In genomic region chr12:113422030-113422900, GRCh38 we compare ENCODE assay signal across 1 cellular context.
A peak's percentile ranks its signal among the peaks of the same experiment; 100 is the strongest.
TF ChIP-seq lines count a peak whose summit lies in the region.

Gene SDSL (plus strand): TSS chr12:113422380. CDS start chr12:113427983, 5,603 bp downstream.

TF ChIP-seq in HepG2, 621 proteins besides CTCF, POLR2A, EP300 and RAD21 (continued from another document):
- no peak for TF ChIP-seq NPAS2 (CRISPR knock-in tag; IDR thresholded peaks at IDR 0.05; ENCODE audit: borderline replicate concordance)
- no peak for TF ChIP-seq ZNF670 (CRISPR knock-in tag; IDR thresholded peaks at IDR 0.05; ENCODE audit: borderline replicate concordance)
- no peak for TF ChIP-seq IKZF1 (IDR thresholded peaks at IDR 0.05)
- no peak for TF ChIP-seq KLF15 (CRISPR knock-in tag; IDR thresholded peaks at IDR 0.05; ENCODE audit: borderline replicate concordance)
- peak; percentile 29; the same call in 1 of the 2 replicates for TF ChIP-seq ETV5 (CRISPR knock-in tag; IDR thresholded peaks at IDR 0.05; ENCODE audit: borderline replicate concordance)
- no peak for TF ChIP-seq DDIT3 (CRISPR knock-in tag; IDR thresholded peaks at IDR 0.05)
- TF ChIP-seq NFRKB (IDR thresholded peaks at IDR 0.05) = no peak
- TF ChIP-seq ZNF674 (CRISPR knock-in tag; IDR thresholded peaks at IDR 0.05; ENCODE audit: low read depth) = no peak
- TF ChIP-seq STAT6 (CRISPR knock-in tag; IDR thresholded peaks at IDR 0.05; ENCODE audit: borderline replicate concordance) = no peak
- TF ChIP-seq ZNF740 (CRISPR knock-in tag; IDR thresholded peaks at IDR 0.05) = no peak
- TF ChIP-seq E2F5 (CRISPR knock-in tag; conservative IDR thresholded peaks at IDR 0.05) = no peak
- TF ChIP-seq ZZZ3 (CRISPR knock-in tag; IDR thresholded peaks at IDR 0.05; ENCODE audit: borderline replicate concordance) = no peak
- no peak for TF ChIP-seq FOXK1 (CRISPR knock-in tag; IDR thresholded peaks at IDR 0.05; ENCODE audit: borderline replicate concordance, low read depth)
- no peak for TF ChIP-seq RORA (CRISPR knock-in tag; IDR thresholded peaks at IDR 0.05)
- no peak for TF ChIP-seq SRSF1 (optimal IDR thresholded peaks at IDR 0.05; ENCODE audit: low read depth, low read length)
- TF ChIP-seq HOMEZ (CRISPR knock-in tag; IDR thresholded peaks at IDR 0.05; ENCODE audit: low read depth) = no peak
- no peak for TF ChIP-seq KMT2B (CRISPR knock-in tag; IDR thresholded peaks at IDR 0.05)
- no peak for TF ChIP-seq TBL1XR1 (IDR thresholded peaks at IDR 0.05; ENCODE audit: borderline replicate concordance, low read length, partially characterized antibody)
- TF ChIP-seq SOX5 (CRISPR knock-in tag; IDR thresholded peaks at IDR 0.05; ENCODE audit: borderline replicate concordance) = no peak
- no peak for TF ChIP-seq SKI (IDR thresholded peaks at IDR 0.05; ENCODE audit: partially characterized antibody)
- no peak for TF ChIP-seq ZNF549 (CRISPR knock-in tag; IDR thresholded peaks at IDR 0.05)
- TF ChIP-seq TFDP1 (CRISPR knock-in tag; IDR thresholded peaks at IDR 0.05; ENCODE audit: borderline replicate concordance) = no peak
TF ChIP-seq in HepG2: peak in this region for 49.
